In the genomic region with DNA sequence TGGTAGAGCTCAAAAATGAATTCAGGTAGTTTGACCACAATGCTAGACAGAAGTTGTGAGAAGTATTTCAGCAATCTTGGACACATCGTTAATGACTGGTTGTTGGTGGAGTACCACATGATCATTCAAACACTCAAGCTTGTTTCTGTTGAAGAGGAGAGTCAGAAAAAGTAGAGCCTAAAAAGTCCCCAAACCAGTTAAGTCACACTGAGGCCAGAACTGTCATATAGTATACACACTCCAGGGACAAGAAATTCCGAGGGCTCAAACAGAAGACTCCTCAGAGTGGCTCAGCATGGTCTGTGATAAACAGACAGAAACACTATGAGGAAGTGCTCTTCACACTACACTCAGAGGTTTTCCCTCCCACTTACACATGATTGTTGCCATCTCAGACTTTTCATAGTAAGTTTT, we compare ENCODE assay signal across 1 cellular context.
TF ChIP-seq lines count a peak whose summit lies in the region.

No MANE protein-coding gene starts in this region.

TF ChIP-seq in HepG2, 621 proteins besides CTCF, POLR2A, EP300 and RAD21 (continued from another document):
- TF ChIP-seq, protein P1, sequence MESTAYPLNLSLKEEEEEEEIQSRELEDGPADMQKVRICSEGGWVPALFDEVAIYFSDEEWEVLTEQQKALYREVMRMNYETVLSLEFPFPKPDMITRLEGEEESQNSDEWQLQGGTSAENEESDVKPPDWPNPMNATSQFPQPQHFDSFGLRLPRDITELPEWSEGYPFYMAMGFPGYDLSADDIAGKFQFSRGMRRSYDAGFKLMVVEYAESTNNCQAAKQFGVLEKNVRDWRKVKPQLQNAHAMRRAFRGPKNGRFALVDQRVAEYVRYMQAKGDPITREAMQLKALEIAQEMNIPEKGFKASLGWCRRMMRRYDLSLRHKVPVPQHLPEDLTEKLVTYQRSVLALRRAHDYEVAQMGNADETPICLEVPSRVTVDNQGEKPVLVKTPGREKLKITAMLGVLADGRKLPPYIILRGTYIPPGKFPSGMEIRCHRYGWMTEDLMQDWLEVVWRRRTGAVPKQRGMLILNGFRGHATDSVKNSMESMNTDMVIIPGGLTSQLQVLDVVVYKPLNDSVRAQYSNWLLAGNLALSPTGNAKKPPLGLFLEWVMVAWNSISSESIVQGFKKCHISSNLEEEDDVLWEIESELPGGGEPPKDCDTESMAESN (CRISPR knock-in tag; conservative IDR thresholded peaks at IDR 0.05): no peak
- no peak for TF ChIP-seq SRF (IDR thresholded peaks at IDR 0.05; ENCODE audit: low read depth, low read length)
- TF ChIP-seq ZNF652 (CRISPR knock-in tag; IDR thresholded peaks at IDR 0.05; ENCODE audit: borderline replicate concordance, low read depth): no peak
- no peak for TF ChIP-seq HDAC2 (CRISPR knock-in tag; IDR thresholded peaks at IDR 0.05)
- no peak for TF ChIP-seq KLF12 (CRISPR knock-in tag; IDR thresholded peaks at IDR 0.05; ENCODE audit: borderline replicate concordance)
- TF ChIP-seq ZKSCAN5 (CRISPR knock-in tag; IDR thresholded peaks at IDR 0.05): no peak
- no peak for TF ChIP-seq ARNTL (CRISPR knock-in tag; IDR thresholded peaks at IDR 0.05)
- no peak for TF ChIP-seq CHD2 (IDR thresholded peaks at IDR 0.05; ENCODE audit: low read depth, low read length)
- TF ChIP-seq NR2F2 (IDR thresholded peaks at IDR 0.05; ENCODE audit: borderline replicate concordance, low read depth): no peak
- TF ChIP-seq ISL2 (CRISPR knock-in tag; IDR thresholded peaks at IDR 0.05): no peak
